Comparison of ENCODE assay signal across 1 cellular context in the genomic region with DNA sequence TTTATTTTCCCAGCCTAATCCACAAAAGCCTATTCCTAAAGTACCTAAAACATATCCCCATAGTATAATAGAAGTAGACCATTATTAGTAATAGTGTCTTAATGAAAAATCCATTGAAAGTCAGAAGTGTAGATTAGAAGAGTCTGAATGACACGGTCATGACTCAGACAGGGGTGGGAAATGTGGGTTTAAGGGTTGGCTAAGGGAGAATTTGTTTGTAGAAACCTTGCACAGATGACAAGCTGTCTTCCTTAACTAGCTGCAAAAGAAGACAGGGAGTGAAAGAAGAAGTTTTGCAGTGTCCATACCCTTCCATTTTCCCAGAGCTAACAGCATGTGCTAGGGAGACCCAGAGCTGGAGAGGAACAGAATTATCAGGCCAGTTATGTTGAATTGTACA.
TF ChIP-seq lines count a peak whose summit lies in the region.

No MANE protein-coding gene starts in this region.

TF ChIP-seq in SK-N-SH, 30 proteins besides CTCF, POLR2A, EP300 and RAD21 (continued from another document):
- TF ChIP-seq, protein P1, sequence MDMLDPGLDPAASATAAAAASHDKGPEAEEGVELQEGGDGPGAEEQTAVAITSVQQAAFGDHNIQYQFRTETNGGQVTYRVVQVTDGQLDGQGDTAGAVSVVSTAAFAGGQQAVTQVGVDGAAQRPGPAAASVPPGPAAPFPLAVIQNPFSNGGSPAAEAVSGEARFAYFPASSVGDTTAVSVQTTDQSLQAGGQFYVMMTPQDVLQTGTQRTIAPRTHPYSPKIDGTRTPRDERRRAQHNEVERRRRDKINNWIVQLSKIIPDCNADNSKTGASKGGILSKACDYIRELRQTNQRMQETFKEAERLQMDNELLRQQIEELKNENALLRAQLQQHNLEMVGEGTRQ (IDR thresholded peaks at IDR 0.05; ENCODE audit: borderline replicate concordance, low read depth, low read length) = no peak
- TF ChIP-seq GATA2 (CRISPR knock-in tag; IDR thresholded peaks at IDR 0.05) (no peak), GABPA (IDR thresholded peaks at IDR 0.05; ENCODE audit: low read depth) (no peak), YY1 (IDR thresholded peaks at IDR 0.05; ENCODE audit: low read depth) (no peak)
- TF ChIP-seq, protein P2, sequence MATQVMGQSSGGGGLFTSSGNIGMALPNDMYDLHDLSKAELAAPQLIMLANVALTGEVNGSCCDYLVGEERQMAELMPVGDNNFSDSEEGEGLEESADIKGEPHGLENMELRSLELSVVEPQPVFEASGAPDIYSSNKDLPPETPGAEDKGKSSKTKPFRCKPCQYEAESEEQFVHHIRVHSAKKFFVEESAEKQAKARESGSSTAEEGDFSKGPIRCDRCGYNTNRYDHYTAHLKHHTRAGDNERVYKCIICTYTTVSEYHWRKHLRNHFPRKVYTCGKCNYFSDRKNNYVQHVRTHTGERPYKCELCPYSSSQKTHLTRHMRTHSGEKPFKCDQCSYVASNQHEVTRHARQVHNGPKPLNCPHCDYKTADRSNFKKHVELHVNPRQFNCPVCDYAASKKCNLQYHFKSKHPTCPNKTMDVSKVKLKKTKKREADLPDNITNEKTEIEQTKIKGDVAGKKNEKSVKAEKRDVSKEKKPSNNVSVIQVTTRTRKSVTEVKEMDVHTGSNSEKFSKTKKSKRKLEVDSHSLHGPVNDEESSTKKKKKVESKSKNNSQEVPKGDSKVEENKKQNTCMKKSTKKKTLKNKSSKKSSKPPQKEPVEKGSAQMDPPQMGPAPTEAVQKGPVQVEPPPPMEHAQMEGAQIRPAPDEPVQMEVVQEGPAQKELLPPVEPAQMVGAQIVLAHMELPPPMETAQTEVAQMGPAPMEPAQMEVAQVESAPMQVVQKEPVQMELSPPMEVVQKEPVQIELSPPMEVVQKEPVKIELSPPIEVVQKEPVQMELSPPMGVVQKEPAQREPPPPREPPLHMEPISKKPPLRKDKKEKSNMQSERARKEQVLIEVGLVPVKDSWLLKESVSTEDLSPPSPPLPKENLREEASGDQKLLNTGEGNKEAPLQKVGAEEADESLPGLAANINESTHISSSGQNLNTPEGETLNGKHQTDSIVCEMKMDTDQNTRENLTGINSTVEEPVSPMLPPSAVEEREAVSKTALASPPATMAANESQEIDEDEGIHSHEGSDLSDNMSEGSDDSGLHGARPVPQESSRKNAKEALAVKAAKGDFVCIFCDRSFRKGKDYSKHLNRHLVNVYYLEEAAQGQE (IDR thresholded peaks at IDR 0.05; ENCODE audit: low read depth, low read length) = no peak
